2 cellular contexts compared by ENCODE assay signal in the genomic region with DNA sequence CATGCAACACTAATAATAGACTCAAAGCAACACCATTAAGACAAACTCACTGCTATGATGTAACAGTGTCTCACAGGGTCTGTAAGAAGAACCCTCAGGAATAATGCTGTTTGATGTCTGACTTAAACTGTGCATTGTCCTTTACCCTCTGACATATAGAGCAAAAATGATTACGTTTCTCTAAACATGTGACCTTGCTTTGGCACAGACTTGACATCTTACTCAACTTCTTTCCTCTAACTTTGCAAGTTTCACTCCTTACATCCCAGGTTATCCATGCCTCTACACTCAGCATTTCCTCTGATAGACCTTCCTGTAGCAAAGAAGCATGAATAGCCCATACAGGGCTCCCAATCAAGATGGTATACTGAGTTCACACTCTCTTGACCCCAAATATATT.
TF ChIP-seq lines count a peak whose summit lies in the region.

No MANE protein-coding gene starts in this region.

TF ChIP-seq in HCT116, 20 proteins besides CTCF, POLR2A, EP300 and RAD21:
- TF ChIP-seq SIN3A (IDR thresholded peaks at IDR 0.05; ENCODE audit: low read depth) (no peak), YY1 (IDR thresholded peaks at IDR 0.05; ENCODE audit: extremely low read depth, insufficient replicate concordance, low read depth, low read length) (no peak), EZH2 (IDR thresholded peaks at IDR 0.05) (no peak), FOSL1 (IDR thresholded peaks at IDR 0.05; ENCODE audit: low read depth) (no peak), SP1 (IDR thresholded peaks at IDR 0.05; ENCODE audit: low read depth) (no peak)
- TF ChIP-seq, protein P1, sequence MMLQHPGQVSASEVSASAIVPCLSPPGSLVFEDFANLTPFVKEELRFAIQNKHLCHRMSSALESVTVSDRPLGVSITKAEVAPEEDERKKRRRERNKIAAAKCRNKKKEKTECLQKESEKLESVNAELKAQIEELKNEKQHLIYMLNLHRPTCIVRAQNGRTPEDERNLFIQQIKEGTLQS (IDR thresholded peaks at IDR 0.05): no peak

TF ChIP-seq in GM23338, 12 proteins besides CTCF, POLR2A, EP300 and RAD21:
- TF ChIP-seq STAT1 (IDR thresholded peaks at IDR 0.05; ENCODE audit: unreplicated experiment) (no peak), EZH2 (IDR thresholded peaks at IDR 0.05; ENCODE audit: low read depth, unreplicated experiment) (no peak), POLR2AphosphoS5 (IDR thresholded peaks at IDR 0.05; ENCODE audit: low read depth) (no peak), CREB1 (CRISPR knock-in tag; IDR thresholded peaks at IDR 0.05; ENCODE audit: low read depth) (no peak), REST (IDR thresholded peaks at IDR 0.05; ENCODE audit: unreplicated experiment) (no peak), ZNF114 (CRISPR knock-in tag; IDR thresholded peaks at IDR 0.05) (no peak), JUNB (IDR thresholded peaks at IDR 0.05; ENCODE audit: unreplicated experiment) (no peak), EZH2phosphoT487 (IDR thresholded peaks at IDR 0.05; ENCODE audit: unreplicated experiment) (no peak), NANOG (IDR thresholded peaks at IDR 0.05; ENCODE audit: borderline replicate concordance) (no peak), ZNF331 (CRISPR knock-in tag; IDR thresholded peaks at IDR 0.05; ENCODE audit: low read depth) (no peak)
- TF ChIP-seq, protein P2, sequence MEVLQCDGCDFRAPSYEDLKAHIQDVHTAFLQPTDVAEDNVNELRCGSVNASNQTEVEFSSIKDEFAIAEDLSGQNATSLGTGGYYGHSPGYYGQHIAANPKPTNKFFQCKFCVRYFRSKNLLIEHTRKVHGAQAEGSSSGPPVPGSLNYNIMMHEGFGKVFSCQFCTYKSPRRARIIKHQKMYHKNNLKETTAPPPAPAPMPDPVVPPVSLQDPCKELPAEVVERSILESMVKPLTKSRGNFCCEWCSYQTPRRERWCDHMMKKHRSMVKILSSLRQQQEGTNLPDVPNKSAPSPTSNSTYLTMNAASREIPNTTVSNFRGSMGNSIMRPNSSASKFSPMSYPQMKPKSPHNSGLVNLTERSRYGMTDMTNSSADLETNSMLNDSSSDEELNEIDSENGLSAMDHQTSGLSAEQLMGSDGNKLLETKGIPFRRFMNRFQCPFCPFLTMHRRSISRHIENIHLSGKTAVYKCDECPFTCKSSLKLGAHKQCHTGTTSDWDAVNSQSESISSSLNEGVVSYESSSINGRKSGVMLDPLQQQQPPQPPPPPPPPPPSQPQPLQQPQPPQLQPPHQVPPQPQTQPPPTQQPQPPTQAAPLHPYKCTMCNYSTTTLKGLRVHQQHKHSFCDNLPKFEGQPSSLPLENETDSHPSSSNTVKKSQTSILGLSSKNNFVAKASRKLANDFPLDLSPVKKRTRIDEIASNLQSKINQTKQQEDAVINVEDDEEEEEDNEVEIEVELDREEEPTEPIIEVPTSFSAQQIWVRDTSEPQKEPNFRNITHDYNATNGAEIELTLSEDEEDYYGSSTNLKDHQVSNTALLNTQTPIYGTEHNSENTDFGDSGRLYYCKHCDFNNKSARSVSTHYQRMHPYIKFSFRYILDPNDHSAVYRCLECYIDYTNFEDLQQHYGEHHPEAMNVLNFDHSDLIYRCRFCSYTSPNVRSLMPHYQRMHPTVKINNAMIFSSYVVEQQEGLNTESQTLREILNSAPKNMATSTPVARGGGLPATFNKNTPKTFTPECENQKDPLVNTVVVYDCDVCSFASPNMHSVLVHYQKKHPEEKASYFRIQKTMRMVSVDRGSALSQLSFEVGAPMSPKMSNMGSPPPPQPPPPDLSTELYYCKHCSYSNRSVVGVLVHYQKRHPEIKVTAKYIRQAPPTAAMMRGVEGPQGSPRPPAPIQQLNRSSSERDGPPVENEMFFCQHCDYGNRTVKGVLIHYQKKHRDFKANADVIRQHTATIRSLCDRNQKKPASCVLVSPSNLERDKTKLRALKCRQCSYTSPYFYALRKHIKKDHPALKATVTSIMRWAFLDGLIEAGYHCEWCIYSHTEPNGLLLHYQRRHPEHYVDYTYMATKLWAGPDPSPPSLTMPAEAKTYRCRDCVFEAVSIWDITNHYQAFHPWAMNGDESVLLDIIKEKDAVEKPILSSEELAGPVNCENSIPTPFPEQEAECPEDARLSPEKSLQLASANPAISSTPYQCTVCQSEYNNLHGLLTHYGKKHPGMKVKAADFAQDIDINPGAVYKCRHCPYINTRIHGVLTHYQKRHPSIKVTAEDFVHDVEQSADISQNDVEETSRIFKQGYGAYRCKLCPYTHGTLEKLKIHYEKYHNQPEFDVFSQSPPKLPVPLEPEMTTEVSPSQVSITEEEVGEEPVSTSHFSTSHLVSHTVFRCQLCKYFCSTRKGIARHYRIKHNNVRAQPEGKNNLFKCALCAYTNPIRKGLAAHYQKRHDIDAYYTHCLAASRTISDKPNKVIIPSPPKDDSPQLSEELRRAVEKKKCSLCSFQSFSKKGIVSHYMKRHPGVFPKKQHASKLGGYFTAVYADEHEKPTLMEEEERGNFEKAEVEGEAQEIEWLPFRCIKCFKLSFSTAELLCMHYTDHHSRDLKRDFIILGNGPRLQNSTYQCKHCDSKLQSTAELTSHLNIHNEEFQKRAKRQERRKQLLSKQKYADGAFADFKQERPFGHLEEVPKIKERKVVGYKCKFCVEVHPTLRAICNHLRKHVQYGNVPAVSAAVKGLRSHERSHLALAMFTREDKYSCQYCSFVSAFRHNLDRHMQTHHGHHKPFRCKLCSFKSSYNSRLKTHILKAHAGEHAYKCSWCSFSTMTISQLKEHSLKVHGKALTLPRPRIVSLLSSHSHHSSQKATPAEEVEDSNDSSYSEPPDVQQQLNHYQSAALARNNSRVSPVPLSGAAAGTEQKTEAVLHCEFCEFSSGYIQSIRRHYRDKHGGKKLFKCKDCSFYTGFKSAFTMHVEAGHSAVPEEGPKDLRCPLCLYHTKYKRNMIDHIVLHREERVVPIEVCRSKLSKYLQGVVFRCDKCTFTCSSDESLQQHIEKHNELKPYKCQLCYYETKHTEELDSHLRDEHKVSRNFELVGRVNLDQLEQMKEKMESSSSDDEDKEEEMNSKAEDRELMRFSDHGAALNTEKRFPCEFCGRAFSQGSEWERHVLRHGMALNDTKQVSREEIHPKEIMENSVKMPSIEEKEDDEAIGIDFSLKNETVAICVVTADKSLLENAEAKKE (CRISPR knock-in tag; IDR thresholded peaks at IDR 0.05): no peak
- TF ChIP-seq, protein P3, sequence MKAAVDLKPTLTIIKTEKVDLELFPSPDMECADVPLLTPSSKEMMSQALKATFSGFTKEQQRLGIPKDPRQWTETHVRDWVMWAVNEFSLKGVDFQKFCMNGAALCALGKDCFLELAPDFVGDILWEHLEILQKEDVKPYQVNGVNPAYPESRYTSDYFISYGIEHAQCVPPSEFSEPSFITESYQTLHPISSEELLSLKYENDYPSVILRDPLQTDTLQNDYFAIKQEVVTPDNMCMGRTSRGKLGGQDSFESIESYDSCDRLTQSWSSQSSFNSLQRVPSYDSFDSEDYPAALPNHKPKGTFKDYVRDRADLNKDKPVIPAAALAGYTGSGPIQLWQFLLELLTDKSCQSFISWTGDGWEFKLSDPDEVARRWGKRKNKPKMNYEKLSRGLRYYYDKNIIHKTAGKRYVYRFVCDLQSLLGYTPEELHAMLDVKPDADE (IDR thresholded peaks at IDR 0.05): no peak
